Comparison of ENCODE assay signal across 2 cellular contexts in the genomic region with DNA sequence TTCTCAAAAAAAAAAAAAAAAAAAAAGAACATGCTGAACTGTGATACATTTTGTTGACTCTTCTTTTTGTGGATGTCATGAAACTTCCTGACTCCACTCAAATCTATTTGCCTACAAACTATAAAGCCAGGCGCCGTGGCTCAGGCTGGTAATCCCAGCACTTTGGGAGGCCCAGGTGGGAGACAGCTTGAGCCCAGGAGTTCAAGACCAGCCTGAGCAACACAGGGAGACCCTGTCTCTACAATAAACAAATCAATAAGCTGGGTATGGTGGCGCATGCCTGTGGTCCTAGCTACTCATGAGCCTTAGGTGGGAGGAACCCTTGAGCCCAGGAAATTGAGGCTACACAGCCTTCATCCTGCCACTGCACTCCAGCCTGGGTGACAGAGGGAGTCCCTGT.
TF ChIP-seq lines count a peak whose summit lies in the region.

No MANE protein-coding gene starts in this region.

TF ChIP-seq in SK-N-SH, 30 proteins besides CTCF, POLR2A, EP300 and RAD21:
- TF ChIP-seq POLR2AphosphoS5 (IDR thresholded peaks at IDR 0.05; ENCODE audit: low read depth, low read length), result 0 out of 2 replicates have a peak, but pooled peaks have one; percentile 19
- TF ChIP-seq, protein P1, sequence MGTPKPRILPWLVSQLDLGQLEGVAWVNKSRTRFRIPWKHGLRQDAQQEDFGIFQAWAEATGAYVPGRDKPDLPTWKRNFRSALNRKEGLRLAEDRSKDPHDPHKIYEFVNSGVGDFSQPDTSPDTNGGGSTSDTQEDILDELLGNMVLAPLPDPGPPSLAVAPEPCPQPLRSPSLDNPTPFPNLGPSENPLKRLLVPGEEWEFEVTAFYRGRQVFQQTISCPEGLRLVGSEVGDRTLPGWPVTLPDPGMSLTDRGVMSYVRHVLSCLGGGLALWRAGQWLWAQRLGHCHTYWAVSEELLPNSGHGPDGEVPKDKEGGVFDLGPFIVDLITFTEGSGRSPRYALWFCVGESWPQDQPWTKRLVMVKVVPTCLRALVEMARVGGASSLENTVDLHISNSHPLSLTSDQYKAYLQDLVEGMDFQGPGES (IDR thresholded peaks at IDR 0.05; ENCODE audit: low read depth, low read length), result no peak
- TF ChIP-seq EZH2phosphoT487 (IDR thresholded peaks at IDR 0.05; ENCODE audit: borderline replicate concordance, low read depth), result no peak
TF ChIP-seq in SK-N-SH: peak in this region for 1.

TF ChIP-seq in SK-N-SH treated with all-trans-retinoic acid at 6 μM for 48 hours, 23 proteins besides CTCF, POLR2A, EP300 and RAD21:
- TF ChIP-seq ZNF70 (CRISPR knock-in tag; IDR thresholded peaks at IDR 0.05) (no peak), OSR1 (CRISPR knock-in tag; IDR thresholded peaks at IDR 0.05) (no peak), GLIS3 (CRISPR knock-in tag; IDR thresholded peaks at IDR 0.05) (no peak), ESRRG (CRISPR knock-in tag; IDR thresholded peaks at IDR 0.05) (no peak), CSDC2 (CRISPR knock-in tag; IDR thresholded peaks at IDR 0.05) (no peak), ZNF565 (CRISPR knock-in tag; conservative IDR thresholded peaks at IDR 0.05; ENCODE audit: low read depth) (no peak), ARNTL (CRISPR knock-in tag; IDR thresholded peaks at IDR 0.05; ENCODE audit: borderline replicate concordance, low read depth) (no peak), TOX (CRISPR knock-in tag; IDR thresholded peaks at IDR 0.05; ENCODE audit: borderline replicate concordance) (no peak)
- TF ChIP-seq, protein P2, sequence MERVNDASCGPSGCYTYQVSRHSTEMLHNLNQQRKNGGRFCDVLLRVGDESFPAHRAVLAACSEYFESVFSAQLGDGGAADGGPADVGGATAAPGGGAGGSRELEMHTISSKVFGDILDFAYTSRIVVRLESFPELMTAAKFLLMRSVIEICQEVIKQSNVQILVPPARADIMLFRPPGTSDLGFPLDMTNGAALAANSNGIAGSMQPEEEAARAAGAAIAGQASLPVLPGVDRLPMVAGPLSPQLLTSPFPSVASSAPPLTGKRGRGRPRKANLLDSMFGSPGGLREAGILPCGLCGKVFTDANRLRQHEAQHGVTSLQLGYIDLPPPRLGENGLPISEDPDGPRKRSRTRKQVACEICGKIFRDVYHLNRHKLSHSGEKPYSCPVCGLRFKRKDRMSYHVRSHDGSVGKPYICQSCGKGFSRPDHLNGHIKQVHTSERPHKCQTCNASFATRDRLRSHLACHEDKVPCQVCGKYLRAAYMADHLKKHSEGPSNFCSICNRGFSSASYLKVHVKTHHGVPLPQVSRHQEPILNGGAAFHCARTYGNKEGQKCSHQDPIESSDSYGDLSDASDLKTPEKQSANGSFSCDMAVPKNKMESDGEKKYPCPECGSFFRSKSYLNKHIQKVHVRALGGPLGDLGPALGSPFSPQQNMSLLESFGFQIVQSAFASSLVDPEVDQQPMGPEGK (CRISPR knock-in tag; IDR thresholded peaks at IDR 0.05; ENCODE audit: borderline replicate concordance), result no peak
- TF ChIP-seq, protein P3, sequence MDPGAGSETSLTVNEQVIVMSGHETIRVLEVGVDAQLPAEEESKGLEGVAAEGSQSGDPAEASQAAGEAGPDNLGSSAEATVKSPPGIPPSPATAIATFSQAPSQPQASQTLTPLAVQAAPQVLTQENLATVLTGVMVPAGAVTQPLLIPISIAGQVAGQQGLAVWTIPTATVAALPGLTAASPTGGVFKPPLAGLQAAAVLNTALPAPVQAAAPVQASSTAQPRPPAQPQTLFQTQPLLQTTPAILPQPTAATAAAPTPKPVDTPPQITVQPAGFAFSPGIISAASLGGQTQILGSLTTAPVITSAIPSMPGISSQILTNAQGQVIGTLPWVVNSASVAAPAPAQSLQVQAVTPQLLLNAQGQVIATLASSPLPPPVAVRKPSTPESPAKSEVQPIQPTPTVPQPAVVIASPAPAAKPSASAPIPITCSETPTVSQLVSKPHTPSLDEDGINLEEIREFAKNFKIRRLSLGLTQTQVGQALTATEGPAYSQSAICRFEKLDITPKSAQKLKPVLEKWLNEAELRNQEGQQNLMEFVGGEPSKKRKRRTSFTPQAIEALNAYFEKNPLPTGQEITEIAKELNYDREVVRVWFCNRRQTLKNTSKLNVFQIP (CRISPR knock-in tag; IDR thresholded peaks at IDR 0.05; ENCODE audit: borderline replicate concordance, low read depth), result no peak
- TF ChIP-seq, protein P4, sequence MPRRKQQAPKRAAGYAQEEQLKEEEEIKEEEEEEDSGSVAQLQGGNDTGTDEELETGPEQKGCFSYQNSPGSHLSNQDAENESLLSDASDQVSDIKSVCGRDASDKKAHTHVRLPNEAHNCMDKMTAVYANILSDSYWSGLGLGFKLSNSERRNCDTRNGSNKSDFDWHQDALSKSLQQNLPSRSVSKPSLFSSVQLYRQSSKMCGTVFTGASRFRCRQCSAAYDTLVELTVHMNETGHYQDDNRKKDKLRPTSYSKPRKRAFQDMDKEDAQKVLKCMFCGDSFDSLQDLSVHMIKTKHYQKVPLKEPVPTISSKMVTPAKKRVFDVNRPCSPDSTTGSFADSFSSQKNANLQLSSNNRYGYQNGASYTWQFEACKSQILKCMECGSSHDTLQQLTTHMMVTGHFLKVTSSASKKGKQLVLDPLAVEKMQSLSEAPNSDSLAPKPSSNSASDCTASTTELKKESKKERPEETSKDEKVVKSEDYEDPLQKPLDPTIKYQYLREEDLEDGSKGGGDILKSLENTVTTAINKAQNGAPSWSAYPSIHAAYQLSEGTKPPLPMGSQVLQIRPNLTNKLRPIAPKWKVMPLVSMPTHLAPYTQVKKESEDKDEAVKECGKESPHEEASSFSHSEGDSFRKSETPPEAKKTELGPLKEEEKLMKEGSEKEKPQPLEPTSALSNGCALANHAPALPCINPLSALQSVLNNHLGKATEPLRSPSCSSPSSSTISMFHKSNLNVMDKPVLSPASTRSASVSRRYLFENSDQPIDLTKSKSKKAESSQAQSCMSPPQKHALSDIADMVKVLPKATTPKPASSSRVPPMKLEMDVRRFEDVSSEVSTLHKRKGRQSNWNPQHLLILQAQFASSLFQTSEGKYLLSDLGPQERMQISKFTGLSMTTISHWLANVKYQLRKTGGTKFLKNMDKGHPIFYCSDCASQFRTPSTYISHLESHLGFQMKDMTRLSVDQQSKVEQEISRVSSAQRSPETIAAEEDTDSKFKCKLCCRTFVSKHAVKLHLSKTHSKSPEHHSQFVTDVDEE (CRISPR knock-in tag; IDR thresholded peaks at IDR 0.05), result no peak
